Comparison of ENCODE assay signal across 8 cellular contexts in the genomic region with DNA sequence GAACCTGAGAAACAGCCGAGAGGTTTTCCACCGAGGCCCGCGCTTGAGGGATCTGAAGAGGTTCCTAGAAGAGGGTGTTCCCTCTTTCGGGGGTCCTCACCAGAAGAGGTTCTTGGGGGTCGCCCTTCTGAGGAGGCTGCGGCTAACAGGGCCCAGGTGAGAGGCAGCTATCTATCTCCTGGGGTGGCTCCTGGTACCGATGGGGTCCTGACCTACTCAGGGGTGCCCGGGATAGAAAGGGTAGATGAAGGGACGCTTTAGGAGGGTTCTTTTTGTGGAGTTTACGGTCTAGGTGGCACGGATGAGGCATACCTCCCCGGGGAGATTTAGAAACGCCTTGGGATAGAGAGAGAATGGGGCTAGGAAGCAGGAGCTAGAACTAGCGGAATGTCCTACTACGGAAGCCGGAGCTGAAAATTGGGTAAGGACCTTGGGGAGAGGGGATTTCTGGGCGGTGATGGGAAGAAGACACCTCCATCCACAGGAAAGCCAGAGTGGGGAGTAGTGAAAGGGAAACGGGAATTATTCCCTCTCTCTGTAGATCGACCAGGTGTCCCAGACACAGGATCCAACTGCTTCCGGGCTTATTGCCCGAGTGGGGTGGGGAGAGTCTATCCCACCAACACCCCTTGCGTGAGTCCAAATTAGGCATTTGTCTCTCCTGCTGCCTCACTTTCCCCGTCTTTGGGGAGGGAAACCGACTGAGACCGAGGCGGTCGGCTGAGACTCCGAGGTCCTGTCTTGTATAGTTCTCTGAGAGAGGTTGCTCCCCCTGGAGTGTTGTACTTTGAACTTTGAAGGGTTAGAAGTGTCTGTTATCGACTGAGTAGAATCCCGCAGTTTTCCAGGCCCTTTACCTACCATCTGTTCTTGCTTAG.
DNase-seq lines count a peak whose midpoint lies in the region; ATAC-seq and TF ChIP-seq lines count a peak whose summit lies in the region.

No MANE protein-coding gene starts in this region.

- no peaks in the 10 kb centered on the region for H3F3A ChIP-seq in SU-DHL-6 (ENCODE audit: insufficient read depth)

- peaks cover 87% of the 10 kb centered on the region for H3K79me2 ChIP-seq in SU-DHL-6 (ENCODE audit: insufficient read depth, low read length)

- peak overlapping the region; percentile 79 for H2AFZ ChIP-seq in SU-DHL-6 (ENCODE audit: low read depth, low read length, severe bottlenecking)

- no peaks in the 10 kb centered on the region for H3K9me3 ChIP-seq in SU-DHL-6 (ENCODE audit: insufficient read depth, low read length)

- ATAC-seq in HG02938 (IDR thresholded peaks at IDR 0.05; ENCODE audit: unreplicated experiment): peak; percentile 1

- peak overlapping the region; percentile 71 for H3K4me3 ChIP-seq in SU-DHL-6 (ENCODE audit: insufficient read depth, low read length, poor library complexity, severe bottlenecking)

- TF ChIP-seq CTCF in SU-DHL-6 (IDR thresholded peaks at IDR 0.05; ENCODE audit: insufficient read depth, low read length, poor library complexity, severe bottlenecking): no peak

- no peaks in the 10 kb centered on the region for H3K27me3 ChIP-seq in SU-DHL-6 (ENCODE audit: low read length)

- H3K9ac ChIP-seq in SU-DHL-6 (ENCODE audit: low read length): peak overlapping the region; percentile 84

- peak in 2 of 3 experiments; percentile 62 to 63 for DNase-seq in NCI-H1417 (lab: John Stamatoyannopoulos, UW)
- DNase-seq in NCI-H1417 treated with DMSO at 0.1 percent for 48 hours (lab: John Stamatoyannopoulos, UW): no peak
- DNase-seq in cerebellar cortex (ENCODE audit: low spot score): peak; percentile 39
- peak; percentile 58 for DNase-seq in left kidney (ENCODE audit: low read depth, low spot score)
- DNase-seq in substantia nigra (lab: John Stamatoyannopoulos, UW): peak in 4 of 49 donors; percentile 9 to 51 (median 28)
- no peak for DNase-seq in NCI-H1694 (lab: John Stamatoyannopoulos, UW)

- H3K27ac ChIP-seq in SU-DHL-6 (ENCODE audit: low read depth, low read length) (peak overlapping the region; percentile 39), substantia nigra (ENCODE audit: low read depth, low read length, poor library complexity, severe bottlenecking) (peak overlapping the region; percentile 92)

- H3K9me2 ChIP-seq in SU-DHL-6 (replicated peaks; ENCODE audit: insufficient read depth, low read length): no peaks in the 10 kb centered on the region

- H4K20me1 ChIP-seq in SU-DHL-6 (ENCODE audit: low read depth, low read length): 0 out of 2 replicates have a peak, but pooled peaks cover 2% of the 10 kb centered on the region

- no peaks in the 10 kb centered on the region for H3K36me3 ChIP-seq in SU-DHL-6 (ENCODE audit: low read length)

- peak overlapping the region; percentile 87 for H3K4me2 ChIP-seq in SU-DHL-6 (ENCODE audit: low read depth, low read length, poor library complexity, severe bottlenecking)

Comparison
In these comparisons a context has a peak if more than half of its experiments do, and no peak if none do; other contexts are left out.
1. DNase-seq: peak in NCI-H1417 (2 of 3), cerebellar cortex (single experiment) and left kidney (single experiment); none in NCI-H1417 treated with DMSO at 0.1 percent for 48 hours (single experiment) and NCI-H1694 (single experiment).